8 cellular contexts compared by ENCODE assay signal in genomic region chr4:145619639-145619996, GRCh38. TPM values are rescaled to one million over a fixed set of nuclear protein-coding genes. Genes with fewer than 3 reads are reported as not detected.
DNase-seq lines count a peak whose midpoint lies in the region; ATAC-seq and TF ChIP-seq lines count a peak whose summit lies in the region.

No MANE protein-coding gene starts in this region.

- no peak for TF ChIP-seq CTCF in progenitor cell of endocrine pancreas (IDR thresholded peaks at IDR 0.05; ENCODE audit: unreplicated experiment)

- H3K4me1 Mint-ChIP-seq in activated naive CD4-positive, alpha-beta T cell treated with anti-CD3 and anti-CD28 coated beads for 36 hours (ENCODE audit: low read depth), result peaks cover 45% of the 10 kb centered on the region
- peaks cover 18% of the 10 kb centered on the region for H3K4me1 Mint-ChIP-seq in progenitor cell of endocrine pancreas (ENCODE audit: low read depth)

- intact Hi-C loops in activated naive CD4-positive, alpha-beta T cell treated with anti-CD3 and anti-CD28 coated beads for 36 hours (cut with micrococcal nuclease), result loop anchor here (1.0 to 10.0 kb wide), 14 partner anchors 63 to 902 kb away; partner anchors contain the start of genes ABCE1, ANAPC10, LSM6 and OTUD4
- intact Hi-C loops in Right ventricle myocardium superior (cut with DNase I), result loop anchor here (10.0 kb wide), 1 partner anchor 115 kb away; no protein-coding TSS in a partner anchor

- H3K27me3 Mint-ChIP-seq in activated naive CD4-positive, alpha-beta T cell treated with anti-CD3 and anti-CD28 coated beads for 36 hours (ENCODE audit: low read depth), result no peaks in the 10 kb centered on the region
- H3K27me3 Mint-ChIP-seq in progenitor cell of endocrine pancreas, result no peaks in the 10 kb centered on the region

- DNase-seq in NCI-H82 (lab: John Stamatoyannopoulos, UW), result peak; percentile 72
- DNase-seq in NCI-H82 treated with DMSO at 0.1 percent for 48 hours (lab: John Stamatoyannopoulos, UW; ENCODE audit: unreplicated experiment), result no peak
- DNase-seq in NCI-H748 (lab: John Stamatoyannopoulos, UW; ENCODE audit: unreplicated experiment), result peak; percentile 56
- DNase-seq in activated naive CD4-positive, alpha-beta T cell treated with anti-CD3 and anti-CD28 coated beads for 36 hours, result peak; percentile 80
- peak; percentile 49 for DNase-seq in Right ventricle myocardium superior
- DNase-seq in progenitor cell of endocrine pancreas (ENCODE audit: low spot score, unreplicated experiment), result no peak
- no peak for DNase-seq in cerebellum (ENCODE audit: low spot score)

- H3K4me3 Mint-ChIP-seq in activated naive CD4-positive, alpha-beta T cell treated with anti-CD3 and anti-CD28 coated beads for 36 hours, result peak overlapping the region; percentile 93
- H3K4me3 Mint-ChIP-seq in progenitor cell of endocrine pancreas (ENCODE audit: low read depth), result peak overlapping the region; percentile 97

- peak overlapping the region; percentile 99 for H3K27ac Mint-ChIP-seq in activated naive CD4-positive, alpha-beta T cell treated with anti-CD3 and anti-CD28 coated beads for 36 hours
- H3K27ac Mint-ChIP-seq in progenitor cell of endocrine pancreas, result peak overlapping the region; percentile 100

- H3K36me3 Mint-ChIP-seq in activated naive CD4-positive, alpha-beta T cell treated with anti-CD3 and anti-CD28 coated beads for 36 hours (ENCODE audit: low read depth), result peaks cover 14% of the 10 kb centered on the region
- H3K36me3 Mint-ChIP-seq in progenitor cell of endocrine pancreas (ENCODE audit: insufficient read depth), result peaks cover 7% of the 10 kb centered on the region

- peak; percentile 44 for ATAC-seq in HG02840 (IDR thresholded peaks at IDR 0.05; ENCODE audit: low FRiP score, unreplicated experiment)
- ATAC-seq in Right ventricle myocardium superior (ENCODE audit: poor library complexity), result peak; percentile 52

- CTCF ChIA-PET in activated naive CD4-positive, alpha-beta T cell treated with anti-CD3 and anti-CD28 coated beads for 36 hours (lab: Charles Lee), result interaction anchor here (0.6 to 1.4 kb wide), 3 partner anchors 10 to 403 kb away, joined by 3 to 5 read pairs (median 4); no protein-coding TSS in a partner anchor

- peaks cover 4% of the 10 kb centered on the region for H3K9me3 Mint-ChIP-seq in activated naive CD4-positive, alpha-beta T cell treated with anti-CD3 and anti-CD28 coated beads for 36 hours
- peaks cover 6% of the 10 kb centered on the region for H3K9me3 Mint-ChIP-seq in progenitor cell of endocrine pancreas (ENCODE audit: low read depth)

RNA-seq across cellular contexts. Expression of gene MMAA, which starts 0.4 kb away (rescaled TPM):
- total RNA-seq in activated naive CD4-positive, alpha-beta T cell treated with anti-CD3 and anti-CD28 coated beads for 36 hours, result 10 to 100 TPM; 15.2 to 19.6 TPM
- total RNA-seq in Right ventricle myocardium superior (8.6 TPM), progenitor cell of endocrine pancreas (8.1 and 9.8 TPM in 2 replicates), cerebellum (12.5 TPM)

Comparison
In these comparisons a context has a peak if more than half of its experiments do, and no peak if none do; other contexts are left out.
1. DNase-seq: peak in NCI-H82 (single experiment), NCI-H748 (single experiment), activated naive CD4-positive, alpha-beta T cell treated with anti-CD3 and anti-CD28 coated beads for 36 hours (single experiment) and Right ventricle myocardium superior (single experiment); none in NCI-H82 treated with DMSO at 0.1 percent for 48 hours (single experiment), progenitor cell of endocrine pancreas (single experiment) and cerebellum (single experiment).